ENCODE assay signal across 23 cellular contexts in the genomic region with DNA sequence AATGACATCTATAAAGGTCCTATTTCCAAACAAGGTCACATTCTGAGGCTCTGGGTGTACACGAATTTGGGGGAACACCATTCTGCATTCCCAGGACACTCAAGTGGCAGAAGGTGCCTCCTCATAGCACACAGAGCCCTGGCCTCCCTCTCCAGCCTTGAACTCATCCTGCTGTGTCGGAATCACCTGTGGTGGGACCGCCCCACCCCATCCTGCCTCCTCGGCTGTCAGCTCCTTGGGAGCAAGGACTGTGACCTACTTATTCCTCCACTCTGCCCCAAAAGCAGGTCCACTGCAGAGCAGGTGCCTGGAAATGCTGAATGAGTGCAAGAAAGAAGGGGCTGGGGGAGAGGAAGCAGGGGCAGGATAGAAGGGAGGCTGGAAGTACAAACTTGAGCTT. TPM values are rescaled to one million over a fixed set of nuclear protein-coding genes. Genes with fewer than 3 reads are reported as not detected.
DNase-seq lines count a peak whose midpoint lies in the region; ATAC-seq and TF ChIP-seq lines count a peak whose summit lies in the region.
"Had no signal": no experiment of that assay in that cellular context is flagged by ENCODE, and none has a peak within 500 bp of the region (broad histone marks: within the 10 kb centered on the region; RNA-seq: fewer than 3 reads in every experiment).

No MANE protein-coding gene starts in this region.

- no peak for TF ChIP-seq CTCF in C4-2B (conservative IDR thresholded peaks at IDR 0.05)
- no peak for TF ChIP-seq CTCF in PC-3 (conservative IDR thresholded peaks at IDR 0.05; ENCODE audit: low read depth, low read length)
- TF ChIP-seq CTCF in left lung (IDR thresholded peaks at IDR 0.05), result no peak
- TF ChIP-seq CTCF in progenitor cell of endocrine pancreas (IDR thresholded peaks at IDR 0.05; ENCODE audit: unreplicated experiment), result no peak

- no peak for DNase-seq in PC-3
- DNase-seq in left lung, result peak; percentile 11 to 31
- DNase-seq in sciatic nerve (ENCODE audit: low spot score), result peak; percentile 19
- DNase-seq in progenitor cell of endocrine pancreas (ENCODE audit: low spot score, unreplicated experiment), result no peak
- DNase-seq in naive thymus-derived CD8-positive, alpha-beta T cell, result no peak
- DNase-seq in inferior parietal cortex (ENCODE audit: extremely low spot score), result no peak
- DNase-seq: activated CD8-positive, alpha-beta T cell treated with anti-CD3 and anti-CD28 coated beads for 36 hours; anterior cingulate cortex; cortex of kidney; effector memory CD8-positive, alpha-beta T cell; left cardiac atrium; NCI-H1436 treated with DMSO at 0.1 percent for 48 hours; NCI-H446; retina; T-helper 17 cell had no signal

- intact Hi-C loops in PC-3 (cut with micrococcal nuclease) (no loop called here), left lung (cut with DNase I) (no loop called here), sciatic nerve (cut with DNase I) (no loop called here)

- no peak for ATAC-seq in PC-3
- ATAC-seq in left lung, result no peak
- ATAC-seq in sciatic nerve, result no peak
- ATAC-seq in naive thymus-derived CD8-positive, alpha-beta T cell, result no peak
- ATAC-seq in GM18502 (IDR thresholded peaks at IDR 0.05; ENCODE audit: poor library complexity, unreplicated experiment), result no peak
- ATAC-seq: activated CD8-positive, alpha-beta T cell treated with anti-CD3 and anti-CD28 coated beads for 36 hours; effector memory CD8-positive, alpha-beta T cell; GM12878; left cardiac atrium; T-helper 17 cell had no signal

- H3K27me3 Mint-ChIP-seq in progenitor cell of endocrine pancreas, result peaks cover 8% of the 10 kb centered on the region
- peaks cover 0 to 16% (median 4%) of the 10 kb centered on the region in 5 donors for H3K27me3 Mint-ChIP-seq in naive thymus-derived CD8-positive, alpha-beta T cell

- no peak overlapping the region for H3K27ac Mint-ChIP-seq in progenitor cell of endocrine pancreas
- no peak overlapping the region for H3K27ac Mint-ChIP-seq in naive thymus-derived CD8-positive, alpha-beta T cell
- H3K27ac Mint-ChIP-seq: activated T-helper 2 cell treated with anti-CD3 and anti-CD28 coated beads, Interferon-gamma antibody, Interleukin-2, Interleukin-4, amounts not matched to agents 10 μg/mL and 5 μg/mL and 100 μg/mL, durations not matched to agents 14 hours and 24 hours and 36 hours; effector memory CD8-positive, alpha-beta T cell; memory B cell; T-helper 17 cell had no signal

- no peaks in the 10 kb centered on the region for H3K36me3 ChIP-seq in PC-3 (ENCODE audit: low read depth, low read length)
- no peaks in the 10 kb centered on the region for H3K36me3 ChIP-seq in left lung

- H3K27me3 ChIP-seq in PC-3 (ENCODE audit: low read length), result no peaks in the 10 kb centered on the region
- peaks cover 0 to 13% of the 10 kb centered on the region in 2 donors for H3K27me3 ChIP-seq in left lung
- H3K27me3 ChIP-seq: esophagus muscularis mucosa had no signal

- H2AFZ ChIP-seq in PC-3 (ENCODE audit: low read length), result no peak overlapping the region

- no peaks in the 10 kb centered on the region for H4K20me1 ChIP-seq in PC-3 (ENCODE audit: low read length)

- CTCF ChIA-PET in PC-3 (lab: Charles Lee), result no interaction called here

- H3K4me3 Mint-ChIP-seq in progenitor cell of endocrine pancreas (ENCODE audit: low read depth), result no peak overlapping the region
- H3K4me3 Mint-ChIP-seq in naive thymus-derived CD8-positive, alpha-beta T cell, result no peak overlapping the region
- H3K4me3 Mint-ChIP-seq: activated CD8-positive, alpha-beta T cell treated with anti-CD3 and anti-CD28 coated beads for 36 hours; activated naive CD8-positive, alpha-beta T cell; effector memory CD8-positive, alpha-beta T cell; memory B cell; T-helper 17 cell had no signal

- no peaks in the 10 kb centered on the region for H3K9me3 ChIP-seq in PC-3 (ENCODE audit: low read length)
- H3K9me3 ChIP-seq in left lung, result no peaks in the 10 kb centered on the region
- H3K9me3 ChIP-seq: esophagus muscularis mucosa had no signal

- peaks cover 14% of the 10 kb centered on the region for H3K4me1 ChIP-seq in PC-3 (ENCODE audit: insufficient read depth, low read length)
- H3K4me1 ChIP-seq in left lung, result no peaks in the 10 kb centered on the region

- 0 out of 2 replicates have a peak overlapping the region, but pooled peaks have one; percentile 14 for H3K4me2 ChIP-seq in PC-3 (ENCODE audit: low read length)
- H3K4me2 ChIP-seq: KMS-11 had no signal

- H3K9me3 Mint-ChIP-seq in progenitor cell of endocrine pancreas (ENCODE audit: low read depth), result peaks cover 7% of the 10 kb centered on the region
- peaks cover 0 to 10% (median 6%) of the 10 kb centered on the region in 9 donors for H3K9me3 Mint-ChIP-seq in naive thymus-derived CD8-positive, alpha-beta T cell
- H3K9me3 Mint-ChIP-seq: activated T-helper 2 cell treated with anti-CD3 and anti-CD28 coated beads, Interferon-gamma antibody, Interleukin-2, Interleukin-4, amounts not matched to agents 10 μg/mL and 5 μg/mL and 100 μg/mL, durations not matched to agents 14 hours and 24 hours and 36 hours had no signal

- no peak overlapping the region for H3K4me3 ChIP-seq in PC-3 (ENCODE audit: low read length)
- H3K4me3 ChIP-seq in left lung, result no peak overlapping the region
- H3K4me3 ChIP-seq: esophagus muscularis mucosa, GM12878 had no signal

- no peak overlapping the region for H3K9ac ChIP-seq in PC-3 (ENCODE audit: low read length)
- H3K9ac ChIP-seq: KMS-11 had no signal

- H3F3A ChIP-seq in PC-3 (ENCODE audit: low read length, unreplicated experiment), result no peaks in the 10 kb centered on the region

- no peaks in the 10 kb centered on the region for H3K79me2 ChIP-seq in PC-3 (ENCODE audit: low read length)

- POLR2A ChIA-PET in PC-3 (lab: Charles Lee; ENCODE audit: unreplicated experiment), result no interaction called here
- POLR2A ChIA-PET in naive thymus-derived CD8-positive, alpha-beta T cell (lab: Charles Lee), result no interaction called here

- no peaks in the 10 kb centered on the region for H3K4me1 Mint-ChIP-seq in progenitor cell of endocrine pancreas (ENCODE audit: low read depth)
- H3K4me1 Mint-ChIP-seq in naive thymus-derived CD8-positive, alpha-beta T cell, result no peaks in the 10 kb centered on the region
- H3K4me1 Mint-ChIP-seq: memory B cell, T-helper 17 cell had no signal

- no peaks in the 10 kb centered on the region for H3K9me2 ChIP-seq in PC-3 (replicated peaks; ENCODE audit: low read length)

- H3K27ac ChIP-seq in C4-2B (peak overlapping the region; percentile 37), PC-3 (ENCODE audit: low read length) (0 out of 2 replicates have a peak overlapping the region, but pooled peaks have one; percentile 30), left lung (no peak overlapping the region)
- H3K27ac ChIP-seq: KMS-11 had no signal

- no peaks in the 10 kb centered on the region for H3K36me3 Mint-ChIP-seq in progenitor cell of endocrine pancreas (ENCODE audit: insufficient read depth)
- peaks cover 0 to 7% (median 0%) of the 10 kb centered on the region in 3 donors for H3K36me3 Mint-ChIP-seq in naive thymus-derived CD8-positive, alpha-beta T cell
- H3K36me3 Mint-ChIP-seq: activated naive CD8-positive, alpha-beta T cell had no signal

- BruUV-seq in PC-3 (replicated peaks; lab: Mats Ljungman, UMichigan), result no TSS peak

RNA-seq across cellular contexts. Expression of a gene that starts 33.5 kb away (rescaled TPM):
- 2.8 and 4.0 TPM in 2 replicates for total RNA-seq in PC-3 (2014; rRNA removed)
- 10 to 100 TPM; 16.7 to 18.3 TPM for total RNA-seq in left lung
- total RNA-seq in sciatic nerve, result 23.7 TPM
- total RNA-seq in progenitor cell of endocrine pancreas, result 0.69 and 0.86 TPM in 2 replicates
- total RNA-seq in naive thymus-derived CD8-positive, alpha-beta T cell, result not detected
- polyA plus RNA-seq in naive thymus-derived CD8-positive, alpha-beta T cell, result not detected
- total RNA-seq: T-helper 17 cell had no signal

Comparison
In these comparisons a context has a peak if more than half of its experiments do, and no peak if none do; other contexts are left out.
1. H3K27ac ChIP-seq: peak in C4-2B (single experiment) and PC-3 (single experiment); none in left lung (0 of 2).
2. DNase-seq: peak in left lung (2 of 2) and sciatic nerve (single experiment); none in PC-3 (single experiment), progenitor cell of endocrine pancreas (single experiment), naive thymus-derived CD8-positive, alpha-beta T cell (0 of 10) and inferior parietal cortex (single experiment).